ENCODE assay signal across 10 cellular contexts in the genomic region with DNA sequence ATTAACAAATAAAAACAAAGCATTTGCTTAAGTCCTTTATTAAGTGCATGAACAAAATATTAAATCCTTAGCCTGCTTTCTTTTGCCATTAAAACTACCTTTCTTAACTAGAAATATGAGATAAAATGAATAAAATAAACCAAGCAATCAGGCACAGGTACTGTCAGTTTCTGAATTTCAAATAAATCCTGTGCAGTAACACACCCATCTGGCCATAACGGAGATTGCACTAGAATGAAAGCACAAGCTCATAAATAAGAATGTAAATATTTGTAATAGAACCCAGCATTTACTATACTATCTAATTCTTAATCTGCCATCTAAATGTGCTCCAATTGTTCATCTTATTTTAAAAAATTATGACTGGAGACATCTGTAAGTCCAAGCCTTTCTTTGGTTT. TPM values are rescaled to one million over a fixed set of nuclear protein-coding genes. Genes with fewer than 3 reads are reported as not detected.
A peak's percentile ranks its signal among the peaks of the same experiment; 100 is the strongest.
DNase-seq lines count a peak whose midpoint lies in the region; ATAC-seq, FAIRE-seq and TF ChIP-seq lines count a peak whose summit lies in the region.
"Had no signal": no experiment of that assay in that cellular context is flagged by ENCODE, and none has a peak within 500 bp of the region (broad histone marks: within the 10 kb centered on the region; RNA-seq: fewer than 3 reads in every experiment).

No MANE protein-coding gene starts in this region.

- POLR2A ChIA-PET in GM10248 (lab: Yijun Ruan, JAX): interaction anchor here (0.9 kb wide), 1 partner anchor 32 kb away, joined by 3 read pairs; the partner anchor contains the start of genes PJVK and PRKRA

- H3K4me2 ChIP-seq in trophoblast cell (ENCODE audit: low read length): no peak overlapping the region

- H2BK5ac ChIP-seq in trophoblast cell (ENCODE audit: low read depth, low read length, poor library complexity): no peak overlapping the region

- no peak overlapping the region for H2AK5ac ChIP-seq in trophoblast cell (ENCODE audit: low read length)

- no peak overlapping the region for H3K4me3 ChIP-seq in trophoblast cell (ENCODE audit: low read depth, low read length)
- H3K4me3 ChIP-seq: coronary artery had no signal

- H3K18ac ChIP-seq in trophoblast cell (ENCODE audit: low read length): no peak overlapping the region

- no peak overlapping the region for H3K9ac ChIP-seq in trophoblast cell (ENCODE audit: low read length)

- TF ChIP-seq POLR2A in erythroblast (IDR thresholded peaks at IDR 0.05; ENCODE audit: low read length): no peak

- ATAC-seq in GM21528 (IDR thresholded peaks at IDR 0.05; ENCODE audit: low FRiP score, unreplicated experiment): no peak

- no peak overlapping the region for H3K27ac ChIP-seq in trophoblast cell (ENCODE audit: low read depth, low read length)
- H3K27ac ChIP-seq: coronary artery had no signal

- no peaks in the 10 kb centered on the region for H3K79me2 ChIP-seq in trophoblast cell (ENCODE audit: control insufficient read depth, insufficient read depth, low read length, poor library complexity)

- H4K8ac ChIP-seq in trophoblast cell (ENCODE audit: low read depth, low read length): no peak overlapping the region

- H3K79me1 ChIP-seq in trophoblast cell (ENCODE audit: low read length): no peaks in the 10 kb centered on the region

- no peak overlapping the region for H3K23ac ChIP-seq in trophoblast cell (ENCODE audit: low read length)

- H4K12ac ChIP-seq in trophoblast cell (ENCODE audit: low read depth, low read length): no peak overlapping the region

- H3K4ac ChIP-seq in trophoblast cell (ENCODE audit: low read depth, low read length): no peak overlapping the region

- H4K91ac ChIP-seq in trophoblast cell (ENCODE audit: low read depth, low read length): no peak overlapping the region

- TF ChIP-seq CTCF in GM10248 (IDR thresholded peaks at IDR 0.05; ENCODE audit: control extremely low read depth, extremely low read depth, low read depth, missing control alignments): peak; percentile 29

- H3K27me3 ChIP-seq in trophoblast cell (ENCODE audit: insufficient read depth, low read length): no peaks in the 10 kb centered on the region

- no peak overlapping the region for H2BK12ac ChIP-seq in trophoblast cell (ENCODE audit: low read length)

- H3K14ac ChIP-seq in trophoblast cell (ENCODE audit: low read length): no peak overlapping the region

- WGBS in trophoblast cell (ENCODE audit: extremely low coverage, insufficient coverage, insufficient read length): no CpG with 5 or more reads among the region's 1 CpG

- CTCF ChIA-PET in GM10248 (lab: Yijun Ruan, JAX): interaction anchor here (0.9 to 9.9 kb wide), 20 partner anchors 9 to 304 kb away, joined by 3 to 170 read pairs (median 5); partner anchors contain the start of genes PJVK, PRKRA and RBM45

- H2AFZ ChIP-seq in trophoblast cell (ENCODE audit: insufficient read depth, low read length, poor library complexity): no peak overlapping the region

- H3K4me1 ChIP-seq in trophoblast cell (ENCODE audit: control insufficient read depth in 1 of 2, insufficient read depth in 2 of 2, low read length in 2 of 2): no peaks in the 10 kb centered on the region

- H2BK120ac ChIP-seq in trophoblast cell (ENCODE audit: insufficient read depth, low read length, poor library complexity): no peak overlapping the region

- DNase-seq in GM10248 (ENCODE audit: extremely low spot score) (no peak), NCI-H748 treated with DMSO at 0.1 percent for 48 hours (lab: John Stamatoyannopoulos, UW) (peak; percentile 37), erythroblast (lab: John Stamatoyannopoulos, UW) (peak; percentile 14 to 16), trophoblast cell (no peak), 8988T (no peak), activated gamma-delta T cell treated with Interleukin-2 at 50 U/mL for 16 hours (no peak)
- DNase-seq: NCI-H187 had no signal

- H3K9me3 ChIP-seq in trophoblast cell (ENCODE audit: insufficient read depth, low read depth, low read length): no peaks in the 10 kb centered on the region

- no peaks in the 10 kb centered on the region for H3K36me3 ChIP-seq in trophoblast cell (ENCODE audit: control insufficient read depth in 1 of 2, insufficient read depth in 2 of 2, low read length in 2 of 2)

- peak; percentile 55 for FAIRE-seq in A204.1 (lab: Jason Lieb, UNC)

RNA-seq across cellular contexts. Expression of gene PRKRA, which starts 31.9 kb away (rescaled TPM):
- 38.2 and 41.0 TPM in 2 replicates for polyA plus RNA-seq in trophoblast cell (2013)

RNA-seq across cellular contexts. Expression of gene PJVK, which starts 32.1 kb away (rescaled TPM):
- polyA plus RNA-seq in trophoblast cell (2013): 2.2 and 2.4 TPM in 2 replicates

RNA-seq across cellular contexts. Expression of gene FKBP7, which starts 59.3 kb away (rescaled TPM):
- polyA plus RNA-seq in trophoblast cell (2013): 14.8 and 16.9 TPM in 2 replicates

Comparison
In these comparisons a context has a peak if more than half of its experiments do, and no peak if none do; other contexts are left out.
1. DNase-seq: peak in NCI-H748 treated with DMSO at 0.1 percent for 48 hours (single experiment) and erythroblast (2 of 2); none in GM10248 (single experiment), trophoblast cell (0 of 2), 8988T (single experiment) and activated gamma-delta T cell treated with Interleukin-2 at 50 U/mL for 16 hours (single experiment).